ENCODE assay signal across 4 cellular contexts in genomic region chr1:111923766-111924165, GRCh38.
"Had no signal": no experiment of that assay in that cellular context is flagged by ENCODE, and none has a peak within 500 bp of the region (broad histone marks: within the 10 kb centered on the region; RNA-seq: fewer than 3 reads in every experiment).

No MANE protein-coding gene starts in this region.

- DNase-seq: H9, HCEC 1CT, IMR-90 had no signal

- H3K4me3 ChIP-seq: GM23338 had no signal

- ATAC-seq: GM23338 had no signal

- H3K9me3 Mint-ChIP-seq: GM23338, H9 had no signal

- H3K27ac Mint-ChIP-seq: GM23338, H9 had no signal

- H3K4me3 Mint-ChIP-seq: GM23338, H9 had no signal
